27 cellular contexts compared by ENCODE assay signal in genomic region chr20:58162976-58163375, GRCh38.
"Had no signal": no experiment of that assay in that cellular context is flagged by ENCODE, and none has a peak within 500 bp of the region (broad histone marks: within the 10 kb centered on the region; RNA-seq: fewer than 3 reads in every experiment).

No MANE protein-coding gene starts in this region.

- DNase-seq: activated CD4-positive, alpha-beta T cell treated with anti-CD3 and anti-CD28 coated beads for 1 hour; activated CD4-positive, alpha-beta T cell treated with anti-CD3 and anti-CD28 coated beads, Interleukin-2, amount 50 U/mL, for 1 hour; activated CD8-positive, alpha-beta T cell treated with anti-CD3 and anti-CD28 coated beads for 36 hours; activated naive CD4-positive, alpha-beta T cell; activated T-cell treated with anti-CD3 and anti-CD28 coated beads, Interleukin-2, amount 50 U/mL, for 48 hours; adrenal gland; body of pancreas; colonic mucosa; dorsolateral prefrontal cortex; effector memory CD8-positive, alpha-beta T cell; hippocampal formation; left cardiac atrium; left ventricle myocardium superior; mucosa of descending colon; right cardiac atrium; stimulated activated CD4-positive, alpha-beta T cell treated with anti-CD3 and anti-CD28 coated beads, Interleukin-12 subunit alpha, Interleukin-12 subunit beta, amount 100 ng/mL, for 4 hours; stimulated activated CD4-positive, alpha-beta T cell treated with anti-CD3 and anti-CD28 coated beads, Interleukin-4, amount 100 ng/mL, for 24 hours; T-helper 2 cell; upper lobe of left lung had no signal

- H3K27me3 ChIP-seq: adrenal gland, body of pancreas, colonic mucosa, upper lobe of left lung had no signal

- H3K4me3 Mint-ChIP-seq: activated CD8-positive, alpha-beta T cell treated with anti-CD3 and anti-CD28 coated beads for 36 hours; effector memory CD8-positive, alpha-beta T cell; nephron; stimulated activated effector memory CD8-positive, alpha-beta T cell treated with anti-CD3 and anti-CD28 coated beads, Interleukin-12 subunit alpha, Interleukin-12 subunit beta, amount 100 ng/mL, for 72 hours; stimulated activated naive CD8-positive, alpha-beta T cell treated with anti-CD3 and anti-CD28 coated beads, Interleukin-15, Interleukin-2, amounts not matched to agents 100 ng/mL and 50 ng/mL, for 24 hours; WTC11 had no signal

- H3K36me3 Mint-ChIP-seq: activated naive CD4-positive, alpha-beta T cell treated with anti-CD3 and anti-CD28 coated beads, Interleukin-2, amount 50 U/mL, for 72 hours; stimulated activated effector memory CD8-positive, alpha-beta T cell treated with anti-CD3 and anti-CD28 coated beads, Interleukin-12 subunit alpha, Interleukin-12 subunit beta, amount 100 ng/mL, for 72 hours; WTC11 had no signal

- H3K4me1 Mint-ChIP-seq: stimulated activated effector memory CD8-positive, alpha-beta T cell treated with anti-CD3 and anti-CD28 coated beads, Interleukin-12 subunit alpha, Interleukin-12 subunit beta, amount 100 ng/mL, for 72 hours; WTC11 had no signal

- H3K36me3 ChIP-seq: adrenal gland, colonic mucosa, gastroesophageal sphincter, upper lobe of left lung had no signal

- H3K27ac Mint-ChIP-seq: activated CD8-positive, alpha-beta T cell treated with anti-CD3 and anti-CD28 coated beads for 36 hours; activated naive CD4-positive, alpha-beta T cell treated with anti-CD3 and anti-CD28 coated beads, Interleukin-2, amount 50 U/mL, for 72 hours; activated T-helper 2 cell treated with anti-CD3 and anti-CD28 coated beads, Interferon-gamma antibody, Interleukin-2, Interleukin-4, amounts not matched to agents 10 μg/mL and 5 μg/mL and 100 μg/mL, durations not matched to agents 14 hours and 24 hours and 36 hours; effector memory CD8-positive, alpha-beta T cell; stimulated activated effector memory CD8-positive, alpha-beta T cell treated with anti-CD3 and anti-CD28 coated beads, Interleukin-12 subunit alpha, Interleukin-12 subunit beta, amount 100 ng/mL, for 72 hours; stimulated activated naive CD8-positive, alpha-beta T cell treated with anti-CD3 and anti-CD28 coated beads, Interleukin-15, Interleukin-2, amounts not matched to agents 100 ng/mL and 50 ng/mL, for 24 hours; WTC11 had no signal

- H3K9me3 Mint-ChIP-seq: activated CD8-positive, alpha-beta T cell treated with anti-CD3 and anti-CD28 coated beads for 36 hours; activated naive CD4-positive, alpha-beta T cell treated with anti-CD3 and anti-CD28 coated beads, Interleukin-2, amount 50 U/mL, for 72 hours; activated T-helper 2 cell treated with anti-CD3 and anti-CD28 coated beads, Interferon-gamma antibody, Interleukin-2, Interleukin-4, amounts not matched to agents 10 μg/mL and 5 μg/mL and 100 μg/mL, durations not matched to agents 14 hours and 24 hours and 36 hours; effector memory CD8-positive, alpha-beta T cell; stimulated activated effector memory CD8-positive, alpha-beta T cell treated with anti-CD3 and anti-CD28 coated beads, Interleukin-12 subunit alpha, Interleukin-12 subunit beta, amount 100 ng/mL, for 72 hours; stimulated activated naive CD8-positive, alpha-beta T cell treated with anti-CD3 and anti-CD28 coated beads, Interleukin-15, Interleukin-2, amounts not matched to agents 100 ng/mL and 50 ng/mL, for 24 hours; WTC11 had no signal

- H3K4me1 ChIP-seq: adrenal gland, body of pancreas, colonic mucosa, upper lobe of left lung had no signal

- H3K4me3 ChIP-seq: adrenal gland, body of pancreas, colonic mucosa, dorsolateral prefrontal cortex, gastroesophageal sphincter, mucosa of descending colon, upper lobe of left lung had no signal

- H3K9me3 ChIP-seq: adrenal gland, body of pancreas, colonic mucosa, gastroesophageal sphincter, mucosa of descending colon, upper lobe of left lung had no signal

- ATAC-seq: activated CD8-positive, alpha-beta T cell treated with anti-CD3 and anti-CD28 coated beads for 36 hours; activated naive CD4-positive, alpha-beta T cell treated with anti-CD3 and anti-CD28 coated beads, Interleukin-2, amount 50 U/mL, for 72 hours; body of pancreas; effector memory CD8-positive, alpha-beta T cell; esophagus mucosa; gastroesophageal sphincter; left cardiac atrium; left ventricle myocardium superior; mucosa of descending colon; right cardiac atrium; stimulated activated effector memory CD8-positive, alpha-beta T cell treated with anti-CD3 and anti-CD28 coated beads, Interleukin-12 subunit alpha, Interleukin-12 subunit beta, amount 100 ng/mL, for 72 hours; WTC11 had no signal

- H3K27ac ChIP-seq: adrenal gland, body of pancreas, colonic mucosa, dorsolateral prefrontal cortex had no signal
